In genomic region chr12:674272-674781, GRCh38 we compare ENCODE assay signal across 8 cellular contexts. TPM values are rescaled to one million over a fixed set of nuclear protein-coding genes. Genes with fewer than 3 reads are reported as not detected.
DNase-seq lines count a peak whose midpoint lies in the region; ATAC-seq and TF ChIP-seq lines count a peak whose summit lies in the region.

No MANE protein-coding gene starts in this region.

- H3K27me3 ChIP-seq in OCI-LY1 (ENCODE audit: insufficient read depth, low read length) (no peaks in the 10 kb centered on the region), brain microvascular endothelial cell (replicated peaks) (no peaks in the 10 kb centered on the region), uterus (no peaks in the 10 kb centered on the region)

- TF ChIP-seq CTCF in OCI-LY1 (IDR thresholded peaks at IDR 0.05; ENCODE audit: low read length) = no peak
- no peak for TF ChIP-seq CTCF in brain microvascular endothelial cell (IDR thresholded peaks at IDR 0.05; ENCODE audit: low read depth, low read length, missing control alignments)
- no peak for TF ChIP-seq CTCF in uterus (IDR thresholded peaks at IDR 0.05)

- no peak overlapping the region for H2AFZ ChIP-seq in OCI-LY1 (ENCODE audit: low read length)

- peak overlapping the region; percentile 50 for H3K4me3 ChIP-seq in OCI-LY1 (ENCODE audit: low read depth, low read length, poor library complexity, severe bottlenecking)
- no peak overlapping the region for H3K4me3 ChIP-seq in brain microvascular endothelial cell (ENCODE audit: low read depth, low read length)
- H3K4me3 ChIP-seq in uterus = no peak overlapping the region

- ATAC-seq in GM18499 (IDR thresholded peaks at IDR 0.05; ENCODE audit: insufficient read depth, unreplicated experiment) = peak; percentile 65
- peak; percentile 86 for ATAC-seq in HG02610 (IDR thresholded peaks at IDR 0.05; ENCODE audit: unreplicated experiment)

- H3K4me1 ChIP-seq in OCI-LY1 (ENCODE audit: insufficient read depth, low read length, severe bottlenecking) = peaks cover 72% of the 10 kb centered on the region
- H3K4me1 ChIP-seq in uterus = no peaks in the 10 kb centered on the region

- H3K9me2 ChIP-seq in OCI-LY1 (ENCODE audit: low read depth, low read length) = no peaks in the 10 kb centered on the region

- H3K36me3 ChIP-seq in OCI-LY1 (ENCODE audit: insufficient read depth, low read length) (no peaks in the 10 kb centered on the region), brain microvascular endothelial cell (replicated peaks) (no peaks in the 10 kb centered on the region), uterus (no peaks in the 10 kb centered on the region)

- H3K9me3 ChIP-seq in OCI-LY1 (ENCODE audit: low read length) = no peaks in the 10 kb centered on the region
- H3K9me3 ChIP-seq in uterus = no peaks in the 10 kb centered on the region

- peak; percentile 58 for DNase-seq in activated gamma-delta T cell treated with anti-CD3 and anti-CD28 coated beads, Interleukin-2, amount 50 U/mL, for 16 hours (ENCODE audit: low read depth)
- DNase-seq in stimulated activated CD4-positive, alpha-beta T cell treated with anti-CD3 and anti-CD28 coated beads, TNF-alpha, amount 100 ng/mL, for 24 hours (ENCODE audit: low read depth in 3 of 3) = peak; percentile 69 to 82 (median 72)
- DNase-seq in brain microvascular endothelial cell (no peak), NCI-H1105 treated with DMSO at 0.1 percent for 48 hours (lab: John Stamatoyannopoulos, UW) (no peak), uterus (no peak)

- peak overlapping the region; percentile 94 for H3K27ac ChIP-seq in OCI-LY1 (ENCODE audit: low read depth, low read length, poor library complexity, severe bottlenecking)
- H3K27ac ChIP-seq in brain microvascular endothelial cell = no peak overlapping the region
- H3K27ac ChIP-seq in uterus = no peak overlapping the region

- no peak for TF ChIP-seq POLR2A in uterus (IDR thresholded peaks at IDR 0.05)

- intact Hi-C loops in uterus (cut with DNase I; ENCODE audit: low total_unique reads) = no loop called here

- peak overlapping the region; percentile 57 for H3K9ac ChIP-seq in OCI-LY1 (ENCODE audit: low read length)

- H4K20me1 ChIP-seq in OCI-LY1 (ENCODE audit: insufficient read depth, low read length) = no peaks in the 10 kb centered on the region

- peak overlapping the region; percentile 72 for H3K4me2 ChIP-seq in OCI-LY1 (ENCODE audit: low read length)

- no peaks in the 10 kb centered on the region for H3K79me2 ChIP-seq in OCI-LY1 (ENCODE audit: insufficient read depth, low read length)

- H3F3A ChIP-seq in OCI-LY1 (ENCODE audit: insufficient read depth, low read length) = peaks cover 28% of the 10 kb centered on the region; the same call in 1 of the 2 replicates

- in situ Hi-C loops in brain microvascular endothelial cell (cut with HindIII; ENCODE audit: low pct_ligation_motif_present, low sequenced_read_pairs) = no loop called here

RNA-seq across cellular contexts. Expression of gene NINJ2, which starts 11.1 kb away (rescaled TPM):
- total RNA-seq in uterus = 1 to 10 TPM in 2 of 4 donors, under 1 TPM in 1, not detected in 1; 0.97 to 5.4 (median 2.3) TPM

Comparison
In these comparisons a context has a peak if more than half of its experiments do, and no peak if none do; other contexts are left out.
1. DNase-seq: peak in activated gamma-delta T cell treated with anti-CD3 and anti-CD28 coated beads, Interleukin-2, amount 50 U/mL, for 16 hours (single experiment) and stimulated activated CD4-positive, alpha-beta T cell treated with anti-CD3 and anti-CD28 coated beads, TNF-alpha, amount 100 ng/mL, for 24 hours (3 of 3); none in brain microvascular endothelial cell (single experiment), NCI-H1105 treated with DMSO at 0.1 percent for 48 hours (single experiment) and uterus (0 of 2).